Comparison of ENCODE assay signal across 6 cellular contexts in the genomic region with DNA sequence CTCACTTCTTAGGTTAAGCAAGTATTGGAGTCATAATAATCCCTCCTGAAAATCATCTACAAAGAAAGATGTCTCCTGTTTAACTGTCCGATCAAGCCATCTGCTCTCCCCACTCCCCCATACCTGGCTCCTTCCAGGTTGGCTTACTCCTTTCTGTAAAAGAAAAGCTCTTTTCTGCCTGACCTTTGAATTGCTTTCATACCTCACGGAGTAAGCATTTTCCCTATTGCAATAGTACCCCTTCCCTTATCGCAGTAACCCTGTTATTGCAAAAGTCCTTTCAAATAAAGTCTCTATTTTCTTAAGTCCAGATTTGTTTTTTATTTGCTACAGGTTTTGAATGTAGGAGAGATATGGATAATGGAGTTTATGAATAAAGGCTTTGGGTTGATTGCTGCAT.
"Had no signal": no experiment of that assay in that cellular context is flagged by ENCODE, and none has a peak within 500 bp of the region (broad histone marks: within the 10 kb centered on the region; RNA-seq: fewer than 3 reads in every experiment).

No MANE protein-coding gene starts in this region.

- DNase-seq: H7, KG1 had no signal

- FAIRE-seq: HTR-8/SVneo had no signal

- H3K4me3 ChIP-seq: GM23338, HAP-1 had no signal

- H3K9me3 ChIP-seq: HAP-1 had no signal

- H3K4me1 ChIP-seq: HAP-1 had no signal

- H3K4me2 ChIP-seq: GM23338 had no signal

- ATAC-seq: HCT116 had no signal

- H2AFZ ChIP-seq: GM23338 had no signal

- H3K36me3 ChIP-seq: HAP-1 had no signal
